Comparison of ENCODE assay signal across 1 cellular context in genomic region chr4:169282429-169283113, GRCh38.
TF ChIP-seq lines count a peak whose summit lies in the region.

No MANE protein-coding gene starts in this region.

TF ChIP-seq in SK-N-SH treated with all-trans-retinoic acid at 6 μM for 48 hours, 23 proteins besides CTCF, POLR2A, EP300 and RAD21 (continued from another document):
- TF ChIP-seq POU6F1 (CRISPR knock-in tag; IDR thresholded peaks at IDR 0.05; ENCODE audit: borderline replicate concordance, low read depth): no peak
